1 cellular context compared by ENCODE assay signal in genomic region chr11:117488996-117489952, GRCh38.
TF ChIP-seq lines count a peak whose summit lies in the region.

No MANE protein-coding gene starts in this region.

TF ChIP-seq in neural cell, 6 proteins besides CTCF, POLR2A, EP300 and RAD21 (continued from another document):
- TF ChIP-seq, protein P1, sequence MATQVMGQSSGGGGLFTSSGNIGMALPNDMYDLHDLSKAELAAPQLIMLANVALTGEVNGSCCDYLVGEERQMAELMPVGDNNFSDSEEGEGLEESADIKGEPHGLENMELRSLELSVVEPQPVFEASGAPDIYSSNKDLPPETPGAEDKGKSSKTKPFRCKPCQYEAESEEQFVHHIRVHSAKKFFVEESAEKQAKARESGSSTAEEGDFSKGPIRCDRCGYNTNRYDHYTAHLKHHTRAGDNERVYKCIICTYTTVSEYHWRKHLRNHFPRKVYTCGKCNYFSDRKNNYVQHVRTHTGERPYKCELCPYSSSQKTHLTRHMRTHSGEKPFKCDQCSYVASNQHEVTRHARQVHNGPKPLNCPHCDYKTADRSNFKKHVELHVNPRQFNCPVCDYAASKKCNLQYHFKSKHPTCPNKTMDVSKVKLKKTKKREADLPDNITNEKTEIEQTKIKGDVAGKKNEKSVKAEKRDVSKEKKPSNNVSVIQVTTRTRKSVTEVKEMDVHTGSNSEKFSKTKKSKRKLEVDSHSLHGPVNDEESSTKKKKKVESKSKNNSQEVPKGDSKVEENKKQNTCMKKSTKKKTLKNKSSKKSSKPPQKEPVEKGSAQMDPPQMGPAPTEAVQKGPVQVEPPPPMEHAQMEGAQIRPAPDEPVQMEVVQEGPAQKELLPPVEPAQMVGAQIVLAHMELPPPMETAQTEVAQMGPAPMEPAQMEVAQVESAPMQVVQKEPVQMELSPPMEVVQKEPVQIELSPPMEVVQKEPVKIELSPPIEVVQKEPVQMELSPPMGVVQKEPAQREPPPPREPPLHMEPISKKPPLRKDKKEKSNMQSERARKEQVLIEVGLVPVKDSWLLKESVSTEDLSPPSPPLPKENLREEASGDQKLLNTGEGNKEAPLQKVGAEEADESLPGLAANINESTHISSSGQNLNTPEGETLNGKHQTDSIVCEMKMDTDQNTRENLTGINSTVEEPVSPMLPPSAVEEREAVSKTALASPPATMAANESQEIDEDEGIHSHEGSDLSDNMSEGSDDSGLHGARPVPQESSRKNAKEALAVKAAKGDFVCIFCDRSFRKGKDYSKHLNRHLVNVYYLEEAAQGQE (IDR thresholded peaks at IDR 0.05; ENCODE audit: borderline replicate concordance), result no peak
- no peak for TF ChIP-seq EZH2 (IDR thresholded peaks at IDR 0.05; ENCODE audit: borderline replicate concordance, insufficient read depth, low read length, poor library complexity, severe bottlenecking)
- TF ChIP-seq TAF1 (IDR thresholded peaks at IDR 0.05; ENCODE audit: low read depth), result no peak
